Comparison of ENCODE assay signal across 24 cellular contexts in the genomic region with DNA sequence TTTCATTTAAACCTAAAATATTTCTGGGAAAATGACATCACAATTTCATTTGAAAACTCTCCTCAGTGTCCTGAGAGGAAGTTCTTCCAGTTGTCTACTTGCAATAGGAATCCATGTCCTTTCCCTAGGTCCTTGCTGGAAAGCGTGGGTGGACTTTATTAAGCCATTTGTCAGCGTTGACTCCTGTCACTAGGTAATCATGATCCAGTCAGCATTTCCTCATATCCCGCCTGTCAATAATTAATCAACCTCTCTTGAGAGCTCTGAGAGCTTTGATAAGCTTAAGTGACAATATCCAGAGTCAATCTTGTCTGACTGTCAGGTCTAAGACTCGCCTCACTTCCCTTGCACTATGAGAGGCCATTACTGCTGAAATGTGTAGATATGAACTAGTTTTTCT.
"Had no signal": no experiment of that assay in that cellular context is flagged by ENCODE, and none has a peak within 500 bp of the region (broad histone marks: within the 10 kb centered on the region; RNA-seq: fewer than 3 reads in every experiment).

No MANE protein-coding gene starts in this region.

- H3K27ac Mint-ChIP-seq: activated B cell treated with CpG ODN at 0.5 μM for 24 hours; activated CD4-positive, alpha-beta memory T cell treated with anti-CD3 and anti-CD28 coated beads for 36 hours; activated CD4-positive, alpha-beta T cell treated with anti-CD3 and anti-CD28 coated beads, Interleukin-2, amount 10 ng/mL, durations not matched to agents 7 days and 5 days; activated naive CD4-positive, alpha-beta T cell treated with anti-CD3 and anti-CD28 coated beads, Interleukin-2, amount 50 U/mL, for 24 hours; activated T-helper 17 cell treated with anti-CD3 and anti-CD28 coated beads, Interleukin-2, amount 50 U/mL, for 72 hours had no signal

- H3K4me2 ChIP-seq: KMS-11 had no signal

- H3K27me3 Mint-ChIP-seq: activated B cell treated with CpG ODN at 0.5 μM for 24 hours had no signal

- H3K27me3 ChIP-seq: Peyer's patch had no signal

- H3K4me3 ChIP-seq: Peyer's patch had no signal

- H3K4me1 ChIP-seq: Peyer's patch had no signal

- H3K9me3 Mint-ChIP-seq: activated B cell treated with CpG ODN at 0.5 μM for 24 hours; activated CD4-positive, alpha-beta memory T cell treated with anti-CD3 and anti-CD28 coated beads for 36 hours; activated CD4-positive, alpha-beta T cell treated with anti-CD3 and anti-CD28 coated beads, Interleukin-2, amount 10 ng/mL, durations not matched to agents 7 days and 5 days; activated naive CD4-positive, alpha-beta T cell treated with anti-CD3 and anti-CD28 coated beads, Interleukin-2, amount 50 U/mL, for 24 hours; activated T-cell treated with anti-CD3 and anti-CD28 coated beads, Interleukin-2, amount 50 U/mL, for 4 hours; activated T-helper 17 cell treated with anti-CD3 and anti-CD28 coated beads, Interleukin-2, amount 50 U/mL, for 72 hours; central memory CD8-positive, alpha-beta T cell had no signal

- H3K9me3 ChIP-seq: Peyer's patch had no signal

- FAIRE-seq: bronchial epithelial cell, TTC549 had no signal

- H3K4me3 Mint-ChIP-seq: activated B cell treated with CpG ODN at 0.5 μM for 24 hours; activated CD4-positive, alpha-beta memory T cell treated with anti-CD3 and anti-CD28 coated beads for 36 hours; activated CD4-positive, alpha-beta T cell treated with anti-CD3 and anti-CD28 coated beads, Interleukin-2, amount 10 ng/mL, durations not matched to agents 7 days and 5 days; activated naive CD4-positive, alpha-beta T cell treated with anti-CD3 and anti-CD28 coated beads, Interleukin-2, amount 50 U/mL, for 24 hours; activated T-cell treated with anti-CD3 and anti-CD28 coated beads, Interleukin-2, amount 50 U/mL, for 4 hours; activated T-helper 17 cell treated with anti-CD3 and anti-CD28 coated beads, Interleukin-2, amount 50 U/mL, for 72 hours; central memory CD8-positive, alpha-beta T cell had no signal

- H3K27ac ChIP-seq: KMS-11, Peyer's patch had no signal

- H3K36me3 Mint-ChIP-seq: activated CD4-positive, alpha-beta memory T cell treated with anti-CD3 and anti-CD28 coated beads for 36 hours; activated naive CD4-positive, alpha-beta T cell treated with anti-CD3 and anti-CD28 coated beads, Interleukin-2, amount 50 U/mL, for 24 hours had no signal

- H3K4me1 Mint-ChIP-seq: activated B cell treated with CpG ODN at 0.5 μM for 24 hours; activated CD4-positive, alpha-beta T cell treated with anti-CD3 and anti-CD28 coated beads, Interleukin-2, amount 10 ng/mL, durations not matched to agents 7 days and 5 days; activated naive CD4-positive, alpha-beta T cell treated with anti-CD3 and anti-CD28 coated beads, Interleukin-2, amount 50 U/mL, for 24 hours; activated T-helper 17 cell treated with anti-CD3 and anti-CD28 coated beads, Interleukin-2, amount 50 U/mL, for 72 hours; central memory CD8-positive, alpha-beta T cell had no signal

- DNase-seq: activated B cell treated with CpG ODN at 0.5 μM for 24 hours; activated CD4-positive, alpha-beta memory T cell treated with anti-CD3 and anti-CD28 coated beads for 36 hours; activated CD4-positive, alpha-beta T cell treated with anti-CD3 and anti-CD28 coated beads for 1 hour; activated CD4-positive, alpha-beta T cell treated with anti-CD3 and anti-CD28 coated beads, Interleukin-2, amount 10 ng/mL, durations not matched to agents 7 days and 5 days; activated CD8-positive, alpha-beta memory T cell treated with anti-CD3 and anti-CD28 coated beads for 24 hours; activated gamma-delta T cell; activated T-cell treated with anti-CD3 and anti-CD28 coated beads, Interleukin-2, amount 50 U/mL, for 4 hours; aorta; NCI-H1092; NCI-H1417; NCI-H1930; NCI-H2171; NCI-H2227 treated with DMSO at 0.1 percent for 48 hours; NCI-H526 treated with DMSO at 0.1 percent for 48 hours; Peyer's patch; SHP77 treated with DMSO at 0.1 percent for 48 hours; T-helper 2 cell; T1000 had no signal

- H3K36me3 ChIP-seq: Peyer's patch had no signal
